ENCODE assay signal across 15 cellular contexts in the genomic region with DNA sequence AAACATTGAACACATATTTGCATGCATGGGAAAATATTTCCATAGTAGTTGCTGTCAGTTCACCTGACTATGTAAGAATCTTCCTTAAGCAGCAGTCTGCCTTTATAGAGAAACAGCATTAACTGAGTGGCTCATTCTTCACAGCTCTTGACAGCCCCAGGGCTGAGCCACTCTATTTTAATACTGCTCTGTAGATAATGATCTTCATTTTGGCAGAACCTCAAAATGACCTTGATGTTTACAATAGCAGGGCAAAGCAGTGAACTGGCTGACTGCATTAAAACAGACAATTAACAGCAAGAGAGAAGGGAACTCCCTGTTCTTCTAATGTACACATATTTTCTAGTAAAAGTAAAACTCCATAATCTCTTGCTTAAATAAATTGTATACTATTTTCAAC.
DNase-seq lines count a peak whose midpoint lies in the region; ATAC-seq and TF ChIP-seq lines count a peak whose summit lies in the region.
"Had no signal": no experiment of that assay in that cellular context is flagged by ENCODE, and none has a peak within 500 bp of the region (broad histone marks: within the 10 kb centered on the region; RNA-seq: fewer than 3 reads in every experiment).

No MANE protein-coding gene starts in this region.

- H3K9me3 ChIP-seq in gastrocnemius medialis (peaks cover 0 to 5% (median 0%) of the 10 kb centered on the region in 3 donors), PC-9 (ENCODE audit: insufficient read depth, low read depth) (no peaks in the 10 kb centered on the region)

- H3K4me3 Mint-ChIP-seq in mesothelial cell of epicardium: no peak overlapping the region
- H3K4me3 Mint-ChIP-seq: activated T-cell treated with anti-CD3 and anti-CD28 coated beads, Interleukin-2, amount 50 U/mL, for 72 hours; CD14-positive monocyte; stimulated activated memory B cell treated with anti-CD40 and anti-IgM and Interleukin-4, amounts not matched to agents 10 μg/mL and 1 μg/mL and 100 μg/mL, for 72 hours had no signal

- H3K27me3 ChIP-seq in gastrocnemius medialis (no peaks in the 10 kb centered on the region), PC-9 (ENCODE audit: insufficient read depth, low read depth) (no peaks in the 10 kb centered on the region)
- H3K27me3 ChIP-seq: adrenal gland had no signal

- no peak for TF ChIP-seq CTCF in LNCaP clone FGC (IDR thresholded peaks at IDR 0.05; ENCODE audit: control insufficient read depth, extremely low read depth, insufficient read depth)
- TF ChIP-seq CTCF in mesothelial cell of epicardium (IDR thresholded peaks at IDR 0.05; ENCODE audit: unreplicated experiment): no peak
- no peak for TF ChIP-seq CTCF in gastrocnemius medialis (IDR thresholded peaks at IDR 0.05 in 4 of 5, conservative IDR thresholded peaks at IDR 0.05 in 1 of 5)
- TF ChIP-seq CTCF in PC-9 (conservative IDR thresholded peaks at IDR 0.05): no peak

- TF ChIP-seq POLR2A in gastrocnemius medialis (IDR thresholded peaks at IDR 0.05): no peak

- H3K4me2 ChIP-seq in PC-9: no peak overlapping the region

- CTCF ChIA-PET in PC-9 (lab: Charles Lee): no interaction called here

- H3K36me3 ChIP-seq in gastrocnemius medialis: no peaks in the 10 kb centered on the region
- H3K36me3 ChIP-seq in PC-9 (ENCODE audit: low read depth): no peaks in the 10 kb centered on the region
- H3K36me3 ChIP-seq: adrenal gland had no signal

- H3K9me2 ChIP-seq in PC-9 (ENCODE audit: insufficient read depth): no peaks in the 10 kb centered on the region

- no peak overlapping the region for H3K27ac ChIP-seq in gastrocnemius medialis
- no peak overlapping the region for H3K27ac ChIP-seq in PC-9
- H3K27ac ChIP-seq: adrenal gland had no signal

- peaks cover 47% of the 10 kb centered on the region for H3K9me3 Mint-ChIP-seq in mesothelial cell of epicardium

- no peaks in the 10 kb centered on the region for H3F3A ChIP-seq in PC-9 (ENCODE audit: insufficient read depth, low read depth)

- no peak overlapping the region for H2AFZ ChIP-seq in PC-9

- H3K36me3 Mint-ChIP-seq in mesothelial cell of epicardium: peaks cover 23% of the 10 kb centered on the region
- H3K36me3 Mint-ChIP-seq: CD14-positive monocyte; stimulated activated memory B cell treated with anti-CD40 and anti-IgM and Interleukin-4, amounts not matched to agents 10 μg/mL and 1 μg/mL and 100 μg/mL, for 72 hours had no signal

- H3K27ac Mint-ChIP-seq in mesothelial cell of epicardium: peak overlapping the region; percentile 71
- H3K27ac Mint-ChIP-seq: activated T-cell treated with anti-CD3 and anti-CD28 coated beads, Interleukin-2, amount 50 U/mL, for 72 hours; CD14-positive monocyte; stimulated activated memory B cell treated with anti-CD40 and anti-IgM and Interleukin-4, amounts not matched to agents 10 μg/mL and 1 μg/mL and 100 μg/mL, for 72 hours had no signal

- DNase-seq in LNCaP clone FGC (ENCODE audit: low read depth) (peak; percentile 99), NCI-H2029 (lab: John Stamatoyannopoulos, UW) (peak; percentile 73), OCI-M1 (lab: John Stamatoyannopoulos, UW) (peak; percentile 29), mesothelial cell of epicardium (ENCODE audit: low spot score in 2 of 2, unreplicated experiment in 2 of 2) (no peak), posterior vena cava (ENCODE audit: low spot score) (no peak), DMS 273 (lab: John Stamatoyannopoulos, UW; ENCODE audit: unreplicated experiment) (no peak), gastrocnemius medialis (no peak), PC-9 (no peak)
- DNase-seq: activated T-cell treated with anti-CD3 and anti-CD28 coated beads, Interleukin-2, amount 50 U/mL, for 72 hours; adrenal gland; GF-D8; T-helper 9 cell had no signal

- H3K27me3 Mint-ChIP-seq in mesothelial cell of epicardium (ENCODE audit: low read depth): no peaks in the 10 kb centered on the region
- H3K27me3 Mint-ChIP-seq: stimulated activated memory B cell treated with anti-CD40 and anti-IgM and Interleukin-4, amounts not matched to agents 10 μg/mL and 1 μg/mL and 100 μg/mL, for 72 hours had no signal

- peaks cover 17% of the 10 kb centered on the region for H3K4me1 Mint-ChIP-seq in mesothelial cell of epicardium
- H3K4me1 Mint-ChIP-seq: CD14-positive monocyte; stimulated activated memory B cell treated with anti-CD40 and anti-IgM and Interleukin-4, amounts not matched to agents 10 μg/mL and 1 μg/mL and 100 μg/mL, for 72 hours had no signal

- no peak for ATAC-seq in gastrocnemius medialis
- ATAC-seq: activated T-cell treated with anti-CD3 and anti-CD28 coated beads, Interleukin-2, amount 50 U/mL, for 72 hours; stimulated activated memory B cell treated with anti-CD40 and anti-IgM and Interleukin-4, amounts not matched to agents 10 μg/mL and 1 μg/mL and 100 μg/mL, for 72 hours had no signal

- in situ Hi-C loops in gastrocnemius medialis (cut with MboI; ENCODE audit: low sequenced_read_pairs in 4 of 4): no loop called here

- BruUV-seq in PC-9 (replicated peaks; lab: Mats Ljungman, UMichigan): no TSS peak

- no peaks in the 10 kb centered on the region for H3K79me2 ChIP-seq in PC-9 (ENCODE audit: low read depth)

- no peaks in the 10 kb centered on the region for H4K20me1 ChIP-seq in PC-9 (ENCODE audit: insufficient read depth)

- POLR2A ChIA-PET in PC-9 (lab: Charles Lee; ENCODE audit: unreplicated experiment): no interaction called here

- intact Hi-C loops in posterior vena cava (cut with DNase I): no loop called here
- intact Hi-C loops in gastrocnemius medialis (cut with DNase I; ENCODE audit: low total_unique reads): no loop called here
- intact Hi-C loops in PC-9 (cut with micrococcal nuclease; ENCODE audit: unreplicated experiment): no loop called here

- H3K4me1 ChIP-seq in gastrocnemius medialis: peaks cover 0 to 4% of the 10 kb centered on the region in 2 donors
- no peaks in the 10 kb centered on the region for H3K4me1 ChIP-seq in PC-9 (replicated peaks; ENCODE audit: insufficient read depth)

- no peak overlapping the region for H3K4me3 ChIP-seq in LNCaP clone FGC (ENCODE audit: low read depth, low read length)
- H3K4me3 ChIP-seq in gastrocnemius medialis: no peak overlapping the region
- H3K4me3 ChIP-seq in PC-9: no peak overlapping the region
- H3K4me3 ChIP-seq: adrenal gland, lung had no signal

Comparison
In these comparisons a context has a peak if more than half of its experiments do, and no peak if none do; other contexts are left out.
1. DNase-seq: peak in LNCaP clone FGC (single experiment), NCI-H2029 (single experiment) and OCI-M1 (single experiment); none in mesothelial cell of epicardium (0 of 2), posterior vena cava (single experiment), DMS 273 (single experiment), gastrocnemius medialis (0 of 2) and PC-9 (0 of 2).